ENCODE assay signal across 19 cellular contexts in genomic region chr11:78943841-78944240, GRCh38.
"Had no signal": no experiment of that assay in that cellular context is flagged by ENCODE, and none has a peak within 500 bp of the region (broad histone marks: within the 10 kb centered on the region; RNA-seq: fewer than 3 reads in every experiment).

No MANE protein-coding gene starts in this region.

- H3K4me1 ChIP-seq: adrenal gland, breast epithelium, upper lobe of right lung had no signal

- H3K27ac ChIP-seq: adrenal gland, breast epithelium, gastrocnemius medialis, heart right ventricle, parathyroid adenoma, thoracic aorta, upper lobe of right lung had no signal

- H3K27ac Mint-ChIP-seq: activated naive CD4-positive, alpha-beta T cell treated with anti-CD3 and anti-CD28 coated beads, Interleukin-2, amount 50 U/mL, for 24 hours; immature natural killer cell; naive thymus-derived CD4-positive, alpha-beta T cell; stimulated activated memory B cell treated with anti-CD40 and anti-IgM and Interleukin-4, amounts not matched to agents 10 μg/mL and 1 μg/mL and 100 μg/mL, for 72 hours had no signal

- H2AFZ ChIP-seq: parathyroid adenoma had no signal

- H3K9me3 Mint-ChIP-seq: activated naive CD4-positive, alpha-beta T cell treated with anti-CD3 and anti-CD28 coated beads, Interleukin-2, amount 50 U/mL, for 24 hours; stimulated activated memory B cell treated with anti-CD40 and anti-IgM and Interleukin-4, amounts not matched to agents 10 μg/mL and 1 μg/mL and 100 μg/mL, for 72 hours had no signal

- H3K4me3 ChIP-seq: adrenal gland, breast epithelium, gastrocnemius medialis, heart right ventricle, thoracic aorta, upper lobe of right lung had no signal

- H3K27me3 ChIP-seq: adrenal gland, breast epithelium, gastrocnemius medialis, upper lobe of right lung had no signal

- H3K4me3 Mint-ChIP-seq: activated naive CD4-positive, alpha-beta T cell treated with anti-CD3 and anti-CD28 coated beads, Interleukin-2, amount 50 U/mL, for 24 hours; immature natural killer cell; naive thymus-derived CD4-positive, alpha-beta T cell; stimulated activated memory B cell treated with anti-CD40 and anti-IgM and Interleukin-4, amounts not matched to agents 10 μg/mL and 1 μg/mL and 100 μg/mL, for 72 hours had no signal

- H3K9me3 ChIP-seq: adrenal gland, breast epithelium, gastrocnemius medialis, thoracic aorta, upper lobe of right lung had no signal

- H3K4me1 Mint-ChIP-seq: activated naive CD4-positive, alpha-beta T cell treated with anti-CD3 and anti-CD28 coated beads, Interleukin-2, amount 50 U/mL, for 24 hours; immature natural killer cell; stimulated activated memory B cell treated with anti-CD40 and anti-IgM and Interleukin-4, amounts not matched to agents 10 μg/mL and 1 μg/mL and 100 μg/mL, for 72 hours had no signal

- H3K36me3 ChIP-seq: adrenal gland, breast epithelium, gastrocnemius medialis, heart right ventricle, thoracic aorta, upper lobe of right lung had no signal

- H3K36me3 Mint-ChIP-seq: activated naive CD4-positive, alpha-beta T cell treated with anti-CD3 and anti-CD28 coated beads, Interleukin-2, amount 50 U/mL, for 24 hours; immature natural killer cell; naive thymus-derived CD4-positive, alpha-beta T cell; stimulated activated memory B cell treated with anti-CD40 and anti-IgM and Interleukin-4, amounts not matched to agents 10 μg/mL and 1 μg/mL and 100 μg/mL, for 72 hours had no signal

- H3K9ac ChIP-seq: parathyroid adenoma had no signal

- ATAC-seq: esophagus mucosa; gastrocnemius medialis; heart right ventricle; left ventricle myocardium superior; naive thymus-derived CD4-positive, alpha-beta T cell; sciatic nerve; stimulated activated memory B cell treated with anti-CD40 and anti-IgM and Interleukin-4, amounts not matched to agents 10 μg/mL and 1 μg/mL and 100 μg/mL, for 72 hours; upper lobe of right lung had no signal

- DNase-seq: activated CD4-positive, alpha-beta T cell treated with anti-CD3 and anti-CD28 coated beads, Interleukin-2, amount 50 U/mL, for 4 hours; activated gamma-delta T cell; adrenal gland; cerebellar nuclear complex; cortex of kidney; gastrocnemius medialis; heart right ventricle; immature natural killer cell; left ventricle myocardium superior; naive thymus-derived CD4-positive, alpha-beta T cell; stimulated activated CD4-positive, alpha-beta T cell treated with anti-CD3 and anti-CD28 coated beads, Interleukin-4, amount 100 ng/mL, for 4 hours; upper lobe of right lung had no signal
